ENCODE assay signal across 9 cellular contexts in genomic region chr9:127838375-127839078, GRCh38. TPM values are rescaled to one million over a fixed set of nuclear protein-coding genes. Genes with fewer than 3 reads are reported as not detected.
DNase-seq lines count a peak whose midpoint lies in the region; ATAC-seq and TF ChIP-seq lines count a peak whose summit lies in the region.
"Had no signal": no experiment of that assay in that cellular context is flagged by ENCODE, and none has a peak within 500 bp of the region (broad histone marks: within the 10 kb centered on the region; RNA-seq: fewer than 3 reads in every experiment).

No MANE protein-coding gene starts in this region.

- POLR2A ChIA-PET in activated CD4-positive, alpha-beta T cell treated with anti-CD3 and anti-CD28 coated beads for 36 hours (lab: Charles Lee), result interaction anchor here (0.6 kb wide), 1 partner anchor 109 kb away, joined by 3 read pairs; no protein-coding TSS in a partner anchor

- H3K4me3 Mint-ChIP-seq in central memory CD8-positive, alpha-beta T cell, result no peak overlapping the region
- H3K4me3 Mint-ChIP-seq in type B pancreatic cell, result no peak overlapping the region
- H3K4me3 Mint-ChIP-seq in activated CD4-positive, alpha-beta T cell treated with anti-CD3 and anti-CD28 coated beads for 36 hours, result no peak overlapping the region

- H3K27me3 Mint-ChIP-seq in central memory CD8-positive, alpha-beta T cell, result no peaks in the 10 kb centered on the region
- H3K27me3 Mint-ChIP-seq in type B pancreatic cell, result no peaks in the 10 kb centered on the region
- no peaks in the 10 kb centered on the region for H3K27me3 Mint-ChIP-seq in activated CD4-positive, alpha-beta T cell treated with anti-CD3 and anti-CD28 coated beads for 36 hours

- no peaks in the 10 kb centered on the region for H3K27me3 ChIP-seq in stomach

- H3K4me3 ChIP-seq in stomach, result no peak overlapping the region

- peaks cover 4% of the 10 kb centered on the region for H3K36me3 Mint-ChIP-seq in central memory CD8-positive, alpha-beta T cell (ENCODE audit: insufficient read depth)
- no peaks in the 10 kb centered on the region for H3K36me3 Mint-ChIP-seq in type B pancreatic cell
- no peaks in the 10 kb centered on the region for H3K36me3 Mint-ChIP-seq in activated CD4-positive, alpha-beta T cell treated with anti-CD3 and anti-CD28 coated beads for 36 hours (ENCODE audit: low read depth)

- H3K4me1 ChIP-seq in stomach, result peaks cover 21 to 63% (median 34%) of the 10 kb centered on the region in 4 donors

- H3K9me3 ChIP-seq in stomach, result no peaks in the 10 kb centered on the region

- TF ChIP-seq POLR2A in stomach (IDR thresholded peaks at IDR 0.05), result no peak

- H3K9me3 Mint-ChIP-seq in central memory CD8-positive, alpha-beta T cell, result no peaks in the 10 kb centered on the region
- H3K9me3 Mint-ChIP-seq in type B pancreatic cell, result no peaks in the 10 kb centered on the region
- no peaks in the 10 kb centered on the region for H3K9me3 Mint-ChIP-seq in activated CD4-positive, alpha-beta T cell treated with anti-CD3 and anti-CD28 coated beads for 36 hours (ENCODE audit: low read depth)

- peak; percentile 60 for TF ChIP-seq EP300 in stomach (IDR thresholded peaks at IDR 0.05)

- peak overlapping the region; percentile 74 to 89 (median 86) for H3K27ac ChIP-seq in stomach

- intact Hi-C loops in stomach (cut with DNase I; ENCODE audit: low total_unique reads), result no loop called here
- intact Hi-C loops in activated CD4-positive, alpha-beta T cell treated with anti-CD3 and anti-CD28 coated beads for 36 hours (cut with DNase I, micrococcal nuclease), result no loop called here

- WGBS in stomach, 5 donors, result 51 to 74% (median 62%) methylated on average over 17 to 18 of the region's 18 CpGs

- no peak for ATAC-seq in central memory CD8-positive, alpha-beta T cell (replicated peaks; ENCODE audit: extremely low read depth, poor library complexity, severe bottlenecking)
- ATAC-seq in left lobe of liver, result peak; percentile 87
- no peak for ATAC-seq in activated CD4-positive, alpha-beta T cell treated with anti-CD3 and anti-CD28 coated beads for 36 hours

- H3K27ac Mint-ChIP-seq in central memory CD8-positive, alpha-beta T cell (ENCODE audit: low read depth), result peak overlapping the region; percentile 44
- no peak overlapping the region for H3K27ac Mint-ChIP-seq in type B pancreatic cell
- H3K27ac Mint-ChIP-seq in activated CD4-positive, alpha-beta T cell treated with anti-CD3 and anti-CD28 coated beads for 36 hours, result no peak overlapping the region

- CTCF ChIA-PET in activated CD4-positive, alpha-beta T cell treated with anti-CD3 and anti-CD28 coated beads for 36 hours (lab: Charles Lee), result interaction anchor here (2.4 kb wide), 1 partner anchor 31 kb away, joined by 9 read pairs; no protein-coding TSS in a partner anchor

- H3K4me1 Mint-ChIP-seq in central memory CD8-positive, alpha-beta T cell, result peaks cover 10% of the 10 kb centered on the region
- peaks cover 17% of the 10 kb centered on the region for H3K4me1 Mint-ChIP-seq in type B pancreatic cell (ENCODE audit: unreplicated experiment)
- peaks cover 10% of the 10 kb centered on the region for H3K4me1 Mint-ChIP-seq in activated CD4-positive, alpha-beta T cell treated with anti-CD3 and anti-CD28 coated beads for 36 hours

- DNase-seq in HK-2 (ENCODE audit: unreplicated experiment) (peak; percentile 95), left lobe of liver (ENCODE audit: low spot score) (peak; percentile 72), stomach (peak; percentile 44), type B pancreatic cell (ENCODE audit: extremely low spot score, unreplicated experiment) (no peak), COLO829 (ENCODE audit: low spot score) (no peak)
- no peak for DNase-seq in central memory CD8-positive, alpha-beta T cell (ENCODE audit: low spot score in 2 of 2)
- no peak for DNase-seq in activated CD4-positive, alpha-beta T cell treated with anti-CD3 and anti-CD28 coated beads for 36 hours
- no peak for DNase-seq in activated CD8-positive, alpha-beta memory T cell treated with anti-CD3 and anti-CD28 coated beads, Interleukin-2, amount 50 U/mL, for 48 hours
- DNase-seq: activated naive CD4-positive, alpha-beta T cell treated with Interleukin-2 at 50 U/mL for 16 hours had no signal

- TF ChIP-seq CTCF in stomach (IDR thresholded peaks at IDR 0.05) (no peak), type B pancreatic cell (conservative IDR thresholded peaks at IDR 0.05) (no peak)

- peaks cover 0 to 23% (median 13%) of the 10 kb centered on the region in 4 donors for H3K36me3 ChIP-seq in stomach

RNA-seq across cellular contexts. Expression of gene ENG, which starts 15.9 kb away (rescaled TPM):
- total RNA-seq in left lobe of liver, result 34.1 TPM
- total RNA-seq in stomach, result 10 to 100 TPM in 4 of 5 donors, 1 to 10 TPM in 1; 4.0 to 58.5 (median 44.3) TPM
- polyA plus RNA-seq in stomach, result 10 to 100 TPM; 16.0 to 28.8 (median 21.5) TPM
- total RNA-seq in type B pancreatic cell (ENCODE audit: low replicate concordance), result 0.86 and 1.6 TPM in 2 replicates
- 10 to 100 TPM; 13.9 to 15.2 TPM for total RNA-seq in activated CD4-positive, alpha-beta T cell treated with anti-CD3 and anti-CD28 coated beads for 36 hours

RNA-seq across cellular contexts. Expression of gene FPGS, which starts 35.8 kb away (rescaled TPM):
- total RNA-seq in left lobe of liver (82.9 TPM), stomach (100 to 1,000 TPM in 2 of 5 donors, 10 to 100 TPM in 3; 67.0 to 235 (median 97.1) TPM), type B pancreatic cell (ENCODE audit: low replicate concordance) (18.7 and 42.4 TPM in 2 replicates)
- polyA plus RNA-seq in stomach, result 10 to 100 TPM; 29.1 to 42.7 (median 30.2) TPM
- 10 to 100 TPM; 71.9 to 80.4 TPM for total RNA-seq in activated CD4-positive, alpha-beta T cell treated with anti-CD3 and anti-CD28 coated beads for 36 hours

RNA-seq across cellular contexts. Expression of gene AK1, which starts 38.9 kb away (rescaled TPM):
- total RNA-seq in left lobe of liver (42.6 TPM), stomach (10 to 100 TPM in 3 of 5 donors, 1 to 10 TPM in 1, not detected in 1; 7.2 to 88.3 (median 39.8) TPM), type B pancreatic cell (ENCODE audit: low replicate concordance) (35.2 and 59.8 TPM in 2 replicates)
- 10 to 100 TPM; 64.4 to 92.1 (median 89.7) TPM for polyA plus RNA-seq in stomach
- 10 to 100 TPM; 14.5 to 23.9 TPM for total RNA-seq in activated CD4-positive, alpha-beta T cell treated with anti-CD3 and anti-CD28 coated beads for 36 hours

RNA-seq across cellular contexts. Expression of gene CDK9, which starts 52.7 kb away (rescaled TPM):
- total RNA-seq in left lobe of liver, result 55.5 TPM
- 100 to 1,000 TPM in 1 of 5 donors, 10 to 100 TPM in 4; 42.8 to 114 (median 92.7) TPM for total RNA-seq in stomach
- 10 to 100 TPM; 25.3 to 34.7 (median 34.4) TPM for polyA plus RNA-seq in stomach
- 65.8 and 77.3 TPM in 2 replicates for total RNA-seq in type B pancreatic cell (ENCODE audit: low replicate concordance)
- 10 to 100 TPM; 63.8 to 80.4 TPM for total RNA-seq in activated CD4-positive, alpha-beta T cell treated with anti-CD3 and anti-CD28 coated beads for 36 hours

Comparison
In these comparisons a context has a peak if more than half of its experiments do, and no peak if none do; other contexts are left out.
1. DNase-seq: peak in HK-2 (single experiment), left lobe of liver (single experiment) and stomach (single experiment); none in central memory CD8-positive, alpha-beta T cell (0 of 2), type B pancreatic cell (single experiment), activated CD4-positive, alpha-beta T cell treated with anti-CD3 and anti-CD28 coated beads for 36 hours (single experiment), activated CD8-positive, alpha-beta memory T cell treated with anti-CD3 and anti-CD28 coated beads, Interleukin-2, amount 50 U/mL, for 48 hours (single experiment) and COLO829 (single experiment).